ENCODE assay signal across 15 cellular contexts in genomic region chr20:41476446-41476845, GRCh38.
DNase-seq lines count a peak whose midpoint lies in the region; TF ChIP-seq lines count a peak whose summit lies in the region.
"Had no signal": no experiment of that assay in that cellular context is flagged by ENCODE, and none has a peak within 500 bp of the region (broad histone marks: within the 10 kb centered on the region; RNA-seq: fewer than 3 reads in every experiment).

No MANE protein-coding gene starts in this region.

- peak overlapping the region; percentile 21 for H3K4me2 ChIP-seq in parathyroid adenoma (ENCODE audit: low read length)

- H3K27me3 Mint-ChIP-seq in endodermal cell (ENCODE audit: insufficient read depth), result no peaks in the 10 kb centered on the region
- no peaks in the 10 kb centered on the region for H3K27me3 Mint-ChIP-seq in activated T-cell treated with anti-CD3 and anti-CD28 coated beads, Interleukin-2, amount 50 U/mL, for 24 hours
- H3K27me3 Mint-ChIP-seq: activated CD4-positive, alpha-beta memory T cell treated with anti-CD3 and anti-CD28 coated beads for 36 hours had no signal

- H3K9ac ChIP-seq in endodermal cell (ENCODE audit: extremely low read depth, low read length, poor library complexity, severe bottlenecking) (no peak overlapping the region), parathyroid adenoma (no peak overlapping the region)

- no peaks in the 10 kb centered on the region for H3K27me3 ChIP-seq in endodermal cell (ENCODE audit: control insufficient read depth, insufficient read depth, low read length, poor library complexity, severe bottlenecking)
- no peaks in the 10 kb centered on the region for H3K27me3 ChIP-seq in parathyroid adenoma (ENCODE audit: control insufficient read depth, insufficient read depth, low read length)
- H3K27me3 ChIP-seq in MG63, result no peaks in the 10 kb centered on the region
- H3K27me3 ChIP-seq: esophagus squamous epithelium, testis had no signal

- no peaks in the 10 kb centered on the region for H3K79me2 ChIP-seq in parathyroid adenoma

- H3K27ac Mint-ChIP-seq in endodermal cell, result peak overlapping the region; percentile 2
- H3K27ac Mint-ChIP-seq in activated T-cell treated with anti-CD3 and anti-CD28 coated beads, Interleukin-2, amount 50 U/mL, for 24 hours, result no peak overlapping the region
- H3K27ac Mint-ChIP-seq: activated CD4-positive, alpha-beta memory T cell treated with anti-CD3 and anti-CD28 coated beads for 36 hours; activated T-helper 1 cell treated with anti-CD3 and anti-CD28 coated beads, Interleukin-12 subunit alpha, Interleukin-12 subunit beta, Interleukin-2, Interleukin-4 antibody, amounts not matched to agents 30 ng/mL and 10 ng/mL and 1 ng/mL, durations not matched to agents 14 hours and 24 hours and 36 hours had no signal

- no peak overlapping the region for H3K4me3 Mint-ChIP-seq in endodermal cell
- no peak overlapping the region for H3K4me3 Mint-ChIP-seq in activated T-cell treated with anti-CD3 and anti-CD28 coated beads, Interleukin-2, amount 50 U/mL, for 24 hours
- H3K4me3 Mint-ChIP-seq: activated CD4-positive, alpha-beta memory T cell treated with anti-CD3 and anti-CD28 coated beads for 36 hours; activated T-helper 1 cell treated with anti-CD3 and anti-CD28 coated beads, Interleukin-12 subunit alpha, Interleukin-12 subunit beta, Interleukin-2, Interleukin-4 antibody, amounts not matched to agents 30 ng/mL and 10 ng/mL and 1 ng/mL, durations not matched to agents 14 hours and 24 hours and 36 hours had no signal

- H3K27ac ChIP-seq in endodermal cell (ENCODE audit: low read depth, low read length) (peak overlapping the region; percentile 97), parathyroid adenoma (no peak overlapping the region)
- H3K27ac ChIP-seq: testis had no signal

- TF ChIP-seq CTCF in endodermal cell (conservative IDR thresholded peaks at IDR 0.05), result no peak
- TF ChIP-seq CTCF in parathyroid adenoma (IDR thresholded peaks at IDR 0.05), result no peak

- peaks cover 25% of the 10 kb centered on the region for H3K36me3 Mint-ChIP-seq in endodermal cell (ENCODE audit: low read depth)
- H3K36me3 Mint-ChIP-seq in activated T-cell treated with anti-CD3 and anti-CD28 coated beads, Interleukin-2, amount 50 U/mL, for 24 hours (ENCODE audit: low read depth), result peaks cover 66% of the 10 kb centered on the region

- no peaks in the 10 kb centered on the region for H3K9me3 Mint-ChIP-seq in endodermal cell
- no peaks in the 10 kb centered on the region for H3K9me3 Mint-ChIP-seq in activated T-cell treated with anti-CD3 and anti-CD28 coated beads, Interleukin-2, amount 50 U/mL, for 24 hours
- H3K9me3 Mint-ChIP-seq: activated CD4-positive, alpha-beta memory T cell treated with anti-CD3 and anti-CD28 coated beads for 36 hours; activated T-helper 1 cell treated with anti-CD3 and anti-CD28 coated beads, Interleukin-12 subunit alpha, Interleukin-12 subunit beta, Interleukin-2, Interleukin-4 antibody, amounts not matched to agents 30 ng/mL and 10 ng/mL and 1 ng/mL, durations not matched to agents 14 hours and 24 hours and 36 hours had no signal

- WGBS in endodermal cell (ENCODE audit: insufficient coverage in 1 of 2, insufficient read length in 1 of 2), 2 experiments, result no CpG with 5 or more reads among the region's 1 CpG

- H3K4me3 ChIP-seq in endodermal cell (ENCODE audit: low read length), result no peak overlapping the region
- H3K4me3 ChIP-seq in parathyroid adenoma (ENCODE audit: low read depth, low read length), result no peak overlapping the region
- no peak overlapping the region for H3K4me3 ChIP-seq in MG63
- H3K4me3 ChIP-seq: esophagus squamous epithelium, testis had no signal

- H3K4me1 ChIP-seq in endodermal cell (ENCODE audit: control insufficient read depth, insufficient read depth, low read length) (no peaks in the 10 kb centered on the region), parathyroid adenoma (peaks cover 10% of the 10 kb centered on the region)

- H3K9me3 ChIP-seq in endodermal cell (ENCODE audit: control insufficient read depth, low read length) (no peaks in the 10 kb centered on the region), parathyroid adenoma (ENCODE audit: control insufficient read depth, low read length) (peaks cover 4% of the 10 kb centered on the region), MG63 (peaks cover 13% of the 10 kb centered on the region)
- H3K9me3 ChIP-seq: esophagus squamous epithelium, testis had no signal

- peak; percentile 64 for DNase-seq in DMS153 treated with DMSO at 0.1 percent for 48 hours (lab: John Stamatoyannopoulos, UW; ENCODE audit: unreplicated experiment)
- DNase-seq in NCI-H345 treated with DMSO at 0.1 percent for 48 hours (lab: John Stamatoyannopoulos, UW; ENCODE audit: unreplicated experiment), result peak; percentile 87
- DNase-seq in endodermal cell, result no peak
- no peak for DNase-seq in SIG-M5 treated with dmso at 0.1 percent for 504 hours (lab: John Stamatoyannopoulos, UW; ENCODE audit: unreplicated experiment)
- no peak for DNase-seq in stimulated activated naive CD4-positive, alpha-beta T cell treated with Interleukin-2 at 50 U/mL for 16 hours (lab: John Stamatoyannopoulos, UW)
- no peak for DNase-seq in MG63
- DNase-seq in activated T-cell treated with anti-CD3 and anti-CD28 coated beads, Interleukin-2, amount 50 U/mL, for 24 hours, result no peak
- DNase-seq: activated CD4-positive, alpha-beta memory T cell treated with anti-CD3 and anti-CD28 coated beads for 36 hours; anterior cingulate cortex; esophagus squamous epithelium; NCI-H187 treated with DMSO at 0.1 percent for 48 hours; stimulated activated CD4-positive, alpha-beta T cell treated with anti-CD3 and anti-CD28 coated beads, Interleukin-2, amount 100 ng/mL, for 24 hours had no signal

- H3K4me1 Mint-ChIP-seq in endodermal cell, result peaks cover 18% of the 10 kb centered on the region
- peaks cover 24% of the 10 kb centered on the region for H3K4me1 Mint-ChIP-seq in activated T-cell treated with anti-CD3 and anti-CD28 coated beads, Interleukin-2, amount 50 U/mL, for 24 hours (ENCODE audit: low read depth)

- H3K36me3 ChIP-seq in endodermal cell (ENCODE audit: control insufficient read depth, insufficient read depth, low read length) (peaks cover 35% of the 10 kb centered on the region), parathyroid adenoma (ENCODE audit: control insufficient read depth, insufficient read depth, low read length) (no peaks in the 10 kb centered on the region), MG63 (peaks cover 41% of the 10 kb centered on the region)

- no peak overlapping the region for H2AFZ ChIP-seq in parathyroid adenoma

Comparison
In these comparisons a context has a peak if more than half of its experiments do, and no peak if none do; other contexts are left out.
1. DNase-seq: peak in DMS153 treated with DMSO at 0.1 percent for 48 hours (single experiment) and NCI-H345 treated with DMSO at 0.1 percent for 48 hours (single experiment); none in endodermal cell (single experiment), SIG-M5 treated with dmso at 0.1 percent for 504 hours (single experiment), stimulated activated naive CD4-positive, alpha-beta T cell treated with Interleukin-2 at 50 U/mL for 16 hours (single experiment), MG63 (single experiment) and activated T-cell treated with anti-CD3 and anti-CD28 coated beads, Interleukin-2, amount 50 U/mL, for 24 hours (single experiment).